In genomic region chr2:230906471-230907230, GRCh38 we compare ENCODE assay signal across 16 cellular contexts. TPM values are rescaled to one million over a fixed set of nuclear protein-coding genes. Genes with fewer than 3 reads are reported as not detected.
A peak's percentile ranks its signal among the peaks of the same experiment; 100 is the strongest.
DNase-seq lines count a peak whose midpoint lies in the region; ATAC-seq and TF ChIP-seq lines count a peak whose summit lies in the region.
"Had no signal": no experiment of that assay in that cellular context is flagged by ENCODE, and none has a peak within 500 bp of the region (broad histone marks: within the 10 kb centered on the region; RNA-seq: fewer than 3 reads in every experiment).

No MANE protein-coding gene starts in this region.

- TF ChIP-seq POLR2A in GM18505 (IDR thresholded peaks at IDR 0.05; ENCODE audit: borderline replicate concordance, extremely low read depth, insufficient read depth, insufficient read length) = no peak

- no peak overlapping the region for H2BK15ac ChIP-seq in neuronal stem cell (ENCODE audit: low read length)

- H3K9ac ChIP-seq in neuronal stem cell (ENCODE audit: low read depth, low read length, poor library complexity) = no peak overlapping the region
- H3K9ac ChIP-seq: KMS-11 had no signal

- H3K27me3 Mint-ChIP-seq in activated naive CD8-positive, alpha-beta T cell treated with anti-CD3 and anti-CD28 coated beads for 36 hours = no peaks in the 10 kb centered on the region

- H4K91ac ChIP-seq in neuronal stem cell (ENCODE audit: low read depth, low read length, poor library complexity) = no peak overlapping the region

- H3K36me3 ChIP-seq in heart right ventricle = no peaks in the 10 kb centered on the region
- H3K36me3 ChIP-seq in neuronal stem cell (replicated peaks in 1 of 2; ENCODE audit: control insufficient read depth in 2 of 2, insufficient read depth in 2 of 2, low read length in 2 of 2) = no peaks in the 10 kb centered on the region
- H3K36me3 ChIP-seq: esophagus muscularis mucosa had no signal

- no peak overlapping the region for H4K8ac ChIP-seq in neuronal stem cell (ENCODE audit: low read depth, low read length)

- H3K18ac ChIP-seq in neuronal stem cell (ENCODE audit: low read length) = no peak overlapping the region

- peak in 2 of 3 donors; percentile 13 to 27 for DNase-seq in right cardiac atrium
- no peak for DNase-seq in heart right ventricle
- DNase-seq in activated naive CD8-positive, alpha-beta T cell treated with anti-CD3 and anti-CD28 coated beads for 36 hours = no peak
- DNase-seq in neuronal stem cell (ENCODE audit: low spot score) = no peak
- no peak for DNase-seq in cerebellar cortex (ENCODE audit: low spot score)
- DNase-seq: cortex of kidney, midbrain, NCI-H2171, occipital lobe had no signal

- no peak overlapping the region for H3K4me2 ChIP-seq in neuronal stem cell (ENCODE audit: insufficient read depth, low read length, poor library complexity, severe bottlenecking)
- H3K4me2 ChIP-seq: KMS-11 had no signal

- TF ChIP-seq CTCF in heart right ventricle (IDR thresholded peaks at IDR 0.05) = no peak

- no peak overlapping the region for H3K14ac ChIP-seq in neuronal stem cell (ENCODE audit: low read length)

- 94% methylated on average over 15 of the region's 15 CpGs for WGBS in right cardiac atrium
- 94 to 96% methylated on average over 15 of the region's 15 CpGs for WGBS in heart right ventricle, 2 donors
- WGBS in neuronal stem cell (ENCODE audit: extremely low coverage in 2 of 2, insufficient read length in 2 of 2, insufficient replicate concordance in 1 of 2), 2 donors = no CpG with 5 or more reads among the region's 15 CpGs

- no peaks in the 10 kb centered on the region for H3K9me3 Mint-ChIP-seq in activated naive CD8-positive, alpha-beta T cell treated with anti-CD3 and anti-CD28 coated beads for 36 hours

- ATAC-seq in right cardiac atrium (no peak), heart right ventricle (no peak), GM21786 (IDR thresholded peaks at IDR 0.05; ENCODE audit: unreplicated experiment) (no peak), GM18505 (IDR thresholded peaks at IDR 0.05; ENCODE audit: unreplicated experiment) (no peak), GM21423 (IDR thresholded peaks at IDR 0.05; ENCODE audit: unreplicated experiment) (no peak)

- H3K4me1 ChIP-seq in right cardiac atrium (ENCODE audit: control insufficient read depth, insufficient read depth, low read length) (no peaks in the 10 kb centered on the region), heart right ventricle (peaks cover 0 to 11% (median 7%) of the 10 kb centered on the region in 9 donors), neuronal stem cell (ENCODE audit: control insufficient read depth in 2 of 2, insufficient read depth in 1 of 2, low read depth in 1 of 2, low read length in 2 of 2) (peaks cover 9 to 22% of the 10 kb centered on the region in 2 donors)

- peaks cover 88% of the 10 kb centered on the region for H3K4me1 Mint-ChIP-seq in activated naive CD8-positive, alpha-beta T cell treated with anti-CD3 and anti-CD28 coated beads for 36 hours

- H2BK12ac ChIP-seq in neuronal stem cell (ENCODE audit: low read length) = no peak overlapping the region

- peak overlapping the region; percentile 79 for H3K4me3 Mint-ChIP-seq in activated naive CD8-positive, alpha-beta T cell treated with anti-CD3 and anti-CD28 coated beads for 36 hours

- no peak overlapping the region for H3K4ac ChIP-seq in neuronal stem cell (ENCODE audit: low read length)

- intact Hi-C loops in right cardiac atrium (cut with DNase I) (no loop called here), heart right ventricle (cut with DNase I) (loop anchor here in 1 of 10 donors (10.0 kb wide), 1 partner anchor 78 kb away; no protein-coding TSS in a partner anchor)

- H3K27me3 ChIP-seq in right cardiac atrium (ENCODE audit: control insufficient read depth, insufficient read depth) = no peaks in the 10 kb centered on the region
- H3K27me3 ChIP-seq in heart right ventricle = peaks cover 0 to 13% (median 0%) of the 10 kb centered on the region in 7 donors
- H3K27me3 ChIP-seq in neuronal stem cell (ENCODE audit: control insufficient read depth in 3 of 3, insufficient read depth in 3 of 3, low read depth in 1 of 3, low read length in 3 of 3) = peaks cover 0 to 2% (median 0%) of the 10 kb centered on the region in 3 experiments

- H2AFZ ChIP-seq in neuronal stem cell (ENCODE audit: low read length) = no peak overlapping the region

- no peaks in the 10 kb centered on the region for H3K9me3 ChIP-seq in right cardiac atrium (ENCODE audit: control insufficient read depth, low read length)
- no peaks in the 10 kb centered on the region for H3K9me3 ChIP-seq in heart right ventricle
- H3K9me3 ChIP-seq in neuronal stem cell (replicated peaks in 1 of 2; ENCODE audit: control insufficient read depth in 2 of 2, insufficient read depth in 1 of 2, low read depth in 1 of 2, low read length in 2 of 2) = no peaks in the 10 kb centered on the region
- H3K9me3 ChIP-seq: esophagus muscularis mucosa had no signal

- H2AK5ac ChIP-seq in neuronal stem cell (ENCODE audit: low read depth, low read length) = peak overlapping the region; percentile 17

- H3K79me1 ChIP-seq in neuronal stem cell (ENCODE audit: low read depth, low read length) = no peaks in the 10 kb centered on the region

- H2BK5ac ChIP-seq in neuronal stem cell (ENCODE audit: low read length) = no peak overlapping the region

- H2BK120ac ChIP-seq in neuronal stem cell (ENCODE audit: low read depth, low read length) = no peak overlapping the region

- H3K27ac Mint-ChIP-seq in activated naive CD8-positive, alpha-beta T cell treated with anti-CD3 and anti-CD28 coated beads for 36 hours = peak overlapping the region; percentile 94

- H3K27ac ChIP-seq in right cardiac atrium (ENCODE audit: low read length) (no peak overlapping the region), heart right ventricle (no peak overlapping the region), neuronal stem cell (replicated peaks; ENCODE audit: low read length) (no peak overlapping the region)
- H3K27ac ChIP-seq: esophagus muscularis mucosa, HL-60, KMS-11 had no signal

- no peak overlapping the region for H3K23ac ChIP-seq in neuronal stem cell (ENCODE audit: low read depth, low read length, poor library complexity)

- H3K4me3 ChIP-seq in right cardiac atrium (ENCODE audit: low read length) (no peak overlapping the region), heart right ventricle (no peak overlapping the region), neuronal stem cell (ENCODE audit: low read length in 2 of 2) (peak overlapping the region in 1 of 2 donors; percentile 7)

- peaks cover 44% of the 10 kb centered on the region for H3K36me3 Mint-ChIP-seq in activated naive CD8-positive, alpha-beta T cell treated with anti-CD3 and anti-CD28 coated beads for 36 hours

RNA-seq across cellular contexts. Expression of gene GPR55, which starts 18.4 kb away (rescaled TPM):
- under 1 TPM in 2 of 4 donors, not detected in 2; 0.18 to 0.20 TPM for total RNA-seq in right cardiac atrium
- polyA plus RNA-seq in right cardiac atrium = not detected
- under 1 TPM in 1 of 10 donors, not detected in 9; 0.42 TPM for total RNA-seq in heart right ventricle
- polyA plus RNA-seq in heart right ventricle = under 1 TPM in 1 of 2 donors, not detected in 1; 0.01 TPM
- 10 to 100 TPM; 18.8 to 20.4 TPM for total RNA-seq in activated naive CD8-positive, alpha-beta T cell treated with anti-CD3 and anti-CD28 coated beads for 36 hours
- polyA plus RNA-seq in neuronal stem cell (2013, experiment 1 of 2) = not detected
- not detected for polyA plus RNA-seq in neuronal stem cell (2013, experiment 2 of 2)
- total RNA-seq: occipital lobe had no signal
- polyA plus RNA-seq: keratinocyte had no signal

RNA-seq across cellular contexts. Expression of gene ITM2C, which starts 41.9 kb away (rescaled TPM):
- 10 to 100 TPM; 40.5 to 67.0 (median 57.7) TPM for total RNA-seq in right cardiac atrium
- polyA plus RNA-seq in right cardiac atrium = 73.1 TPM
- total RNA-seq in heart right ventricle = 10 to 100 TPM; 14.3 to 32.7 (median 23.8) TPM
- polyA plus RNA-seq in heart right ventricle = 10 to 100 TPM; 12.1 to 20.4 TPM
- total RNA-seq in activated naive CD8-positive, alpha-beta T cell treated with anti-CD3 and anti-CD28 coated beads for 36 hours = 10 to 100 TPM; 69.9 to 73.6 TPM
- 167 TPM for polyA plus RNA-seq in neuronal stem cell (2013, experiment 1 of 2)
- 168 TPM for polyA plus RNA-seq in neuronal stem cell (2013, experiment 2 of 2)

Comparison
In these comparisons a context has a peak if more than half of its experiments do, and no peak if none do; other contexts are left out.
1. DNase-seq: peak in right cardiac atrium (2 of 3); none in heart right ventricle (0 of 2), activated naive CD8-positive, alpha-beta T cell treated with anti-CD3 and anti-CD28 coated beads for 36 hours (single experiment), neuronal stem cell (single experiment) and cerebellar cortex (single experiment).
2. RNA of gene GPR55, which starts 18.4 kb away (total RNA-seq): 18.8 to 20.4 TPM in activated naive CD8-positive, alpha-beta T cell treated with anti-CD3 and anti-CD28 coated beads for 36 hours; 0.18 to 0.20 TPM in right cardiac atrium and 0.42 TPM in heart right ventricle; every median in the first group is over 10 times any median in the second.